Comparison of ENCODE assay signal across 7 cellular contexts in the genomic region with DNA sequence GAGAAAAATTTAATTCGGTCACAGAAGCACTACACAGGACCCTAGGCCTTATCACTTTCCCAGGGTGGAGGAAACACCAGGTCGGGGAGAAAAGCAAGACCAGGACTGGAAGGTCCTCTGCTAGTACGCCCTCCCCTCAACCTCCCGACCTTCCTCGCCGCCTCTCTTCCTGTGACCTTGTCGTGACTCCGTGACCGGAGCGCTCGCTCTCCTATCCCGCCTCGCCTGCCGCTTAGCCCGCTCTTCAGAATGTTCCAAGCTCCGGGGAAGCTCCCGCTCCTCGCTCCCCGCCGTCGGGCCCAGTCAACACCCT. TPM values are rescaled to one million over a fixed set of nuclear protein-coding genes. Genes with fewer than 3 reads are reported as not detected.
A peak's percentile ranks its signal among the peaks of the same experiment; 100 is the strongest.
DNase-seq lines count a peak whose midpoint lies in the region; ATAC-seq and TF ChIP-seq lines count a peak whose summit lies in the region.

No MANE protein-coding gene starts in this region.

- peak overlapping the region; percentile 2 for H2AFZ ChIP-seq in neuron (ENCODE audit: low read depth, low read length)

- H3K36me3 ChIP-seq in HUES64 (ENCODE audit: insufficient read depth, low read length) (peaks cover 9% of the 10 kb centered on the region), neuron (ENCODE audit: insufficient read depth, low read length) (peaks cover 10% of the 10 kb centered on the region)

- H3K27ac ChIP-seq in HUES64 (ENCODE audit: low read depth, low read length): peak overlapping the region; percentile 81

- peak overlapping the region; percentile 88 for H3K9ac ChIP-seq in HUES64 (ENCODE audit: low read depth, low read length)

- H3K4me1 ChIP-seq in HUES64 (ENCODE audit: insufficient read depth, low read length) (peaks cover 24% of the 10 kb centered on the region; the same call in 1 of the 2 replicates), neuron (ENCODE audit: insufficient read depth, low read length) (peaks cover 16% of the 10 kb centered on the region)

- peak; percentile 25 for DNase-seq in GM10266 (ENCODE audit: extremely low spot score)
- peak; percentile 36 to 53 for DNase-seq in activated CD4-positive, alpha-beta T cell treated with anti-CD3 and anti-CD28 coated beads, Interleukin-2, amount 50 U/mL, for 48 hours
- DNase-seq in fibroblast of pulmonary artery (ENCODE audit: low read depth): peak; percentile 28
- DNase-seq in activated effector memory CD4-positive, alpha-beta T cell treated with anti-CD3 and anti-CD28 coated beads, Interleukin-2, amount 50 U/mL, for 16 hours: no peak

- H3K27me3 ChIP-seq in HUES64 (ENCODE audit: insufficient read depth, low read length): peaks cover 20% of the 10 kb centered on the region
- no peaks in the 10 kb centered on the region for H3K27me3 ChIP-seq in neuron (ENCODE audit: insufficient read depth, low read length)

- TF ChIP-seq CTCF in GM10266 (IDR thresholded peaks at IDR 0.05; ENCODE audit: control insufficient read depth, insufficient read depth, low read depth, missing control alignments) (no peak), fibroblast of pulmonary artery (IDR thresholded peaks at IDR 0.05; ENCODE audit: low read length, missing control alignments) (no peak)

- under 1% methylated on average over 21 of the region's 21 CpGs for WGBS in HUES64

- peak; percentile 8 for ATAC-seq in GM21526 (IDR thresholded peaks at IDR 0.05; ENCODE audit: low FRiP score, unreplicated experiment)

- H3K4me3 ChIP-seq in HUES64 (ENCODE audit: low read length) (peak overlapping the region; percentile 81), fibroblast of pulmonary artery (replicated peaks; ENCODE audit: low read depth, low read length) (peak overlapping the region; percentile 72), neuron (ENCODE audit: low read length) (peak overlapping the region; percentile 63)

- H3K9me3 ChIP-seq in HUES64 (ENCODE audit: insufficient read depth, low read depth, low read length): no peaks in the 10 kb centered on the region
- peaks cover 2% of the 10 kb centered on the region for H3K9me3 ChIP-seq in neuron (ENCODE audit: low read length)

RNA-seq across cellular contexts. Expression of a gene that starts 0.5 kb away (rescaled TPM):
- 149 TPM for polyA plus RNA-seq in HUES64 (2013, experiment 1 of 2)
- 146 TPM for polyA plus RNA-seq in HUES64 (2013, experiment 2 of 2)

RNA-seq across cellular contexts. Expression of a gene that starts 5.5 kb away (rescaled TPM):
- polyA plus RNA-seq in HUES64 (2013, experiment 1 of 2): not detected
- 0.25 TPM for polyA plus RNA-seq in HUES64 (2013, experiment 2 of 2)

RNA-seq across cellular contexts. Expression of a gene that starts 30.7 kb away (rescaled TPM):
- 0.20 TPM for polyA plus RNA-seq in HUES64 (2013, experiment 1 of 2)
- polyA plus RNA-seq in HUES64 (2013, experiment 2 of 2): not detected
